In genomic region chr10:133068111-133068740, GRCh38 we compare ENCODE assay signal across 36 cellular contexts. TPM values are rescaled to one million over a fixed set of nuclear protein-coding genes. Genes with fewer than 3 reads are reported as not detected.
"Had no signal": no experiment of that assay in that cellular context is flagged by ENCODE, and none has a peak within 500 bp of the region (broad histone marks: within the 10 kb centered on the region; RNA-seq: fewer than 3 reads in every experiment).

No MANE protein-coding gene starts in this region.

- H3K36me3 Mint-ChIP-seq: activated CD8-positive, alpha-beta memory T cell treated with anti-CD3 and anti-CD28 coated beads, Interleukin-2, amount 10 ng/mL, durations not matched to agents 7 days and 5 days; activated naive CD8-positive, alpha-beta T cell treated with anti-CD3 and anti-CD28 coated beads for 36 hours had no signal

- H3K36me3 ChIP-seq: ascending aorta, cardiac muscle cell, SJCRH30, WERI-Rb-1 had no signal

- H3K27me3 ChIP-seq: ascending aorta, cardiac muscle cell, SJCRH30 had no signal

- H3K27ac Mint-ChIP-seq: activated CD4-positive, alpha-beta memory T cell treated with anti-CD3 and anti-CD28 coated beads, Interleukin-2, amount 10 ng/mL, durations not matched to agents 7 days and 5 days; activated CD8-positive, alpha-beta memory T cell treated with anti-CD3 and anti-CD28 coated beads, Interleukin-2, amount 10 ng/mL, durations not matched to agents 7 days and 5 days; activated naive CD8-positive, alpha-beta T cell treated with anti-CD3 and anti-CD28 coated beads for 36 hours had no signal

- H3K4me3 ChIP-seq: ascending aorta, cardiac muscle cell, SJCRH30, SK-N-MC had no signal

- H3K9me3 Mint-ChIP-seq: activated CD4-positive, alpha-beta memory T cell treated with anti-CD3 and anti-CD28 coated beads, Interleukin-2, amount 10 ng/mL, durations not matched to agents 7 days and 5 days; activated naive CD8-positive, alpha-beta T cell treated with anti-CD3 and anti-CD28 coated beads for 36 hours; central memory CD8-positive, alpha-beta T cell had no signal

- H3K27me3 Mint-ChIP-seq: activated CD4-positive, alpha-beta memory T cell treated with anti-CD3 and anti-CD28 coated beads, Interleukin-2, amount 10 ng/mL, durations not matched to agents 7 days and 5 days; activated CD8-positive, alpha-beta memory T cell treated with anti-CD3 and anti-CD28 coated beads, Interleukin-2, amount 10 ng/mL, durations not matched to agents 7 days and 5 days; activated naive CD8-positive, alpha-beta T cell treated with anti-CD3 and anti-CD28 coated beads for 36 hours; central memory CD8-positive, alpha-beta T cell had no signal

- ATAC-seq: activated CD8-positive, alpha-beta memory T cell treated with anti-CD3 and anti-CD28 coated beads, Interleukin-2, amount 10 ng/mL, durations not matched to agents 7 days and 5 days; Panc1 had no signal

- H3K4me3 Mint-ChIP-seq: activated CD4-positive, alpha-beta memory T cell treated with anti-CD3 and anti-CD28 coated beads, Interleukin-2, amount 10 ng/mL, durations not matched to agents 7 days and 5 days; activated CD8-positive, alpha-beta memory T cell treated with anti-CD3 and anti-CD28 coated beads, Interleukin-2, amount 10 ng/mL, durations not matched to agents 7 days and 5 days; activated naive CD8-positive, alpha-beta T cell treated with anti-CD3 and anti-CD28 coated beads for 36 hours; central memory CD8-positive, alpha-beta T cell had no signal

- H3K4me1 ChIP-seq: ascending aorta had no signal

- H3K9me3 ChIP-seq: ascending aorta, SJCRH30 had no signal

- DNase-seq: activated CD4-positive, alpha-beta memory T cell treated with anti-CD3 and anti-CD28 coated beads, Interleukin-2, amount 10 ng/mL, durations not matched to agents 7 days and 5 days; activated CD4-positive, alpha-beta T cell treated with anti-CD3 and anti-CD28 coated beads for 1 hour; activated CD4-positive, alpha-beta T cell treated with anti-CD3 and anti-CD28 coated beads for 48 hours; activated CD4-positive, CD25-positive, alpha-beta regulatory T cell; activated CD8-positive, alpha-beta memory T cell treated with anti-CD3 and anti-CD28 coated beads for 24 hours; activated CD8-positive, alpha-beta memory T cell treated with anti-CD3 and anti-CD28 coated beads, Interleukin-2, amount 10 ng/mL, durations not matched to agents 7 days and 5 days; activated CD8-positive, alpha-beta memory T cell treated with anti-CD3 and anti-CD28 coated beads, Interleukin-2, amount 50 U/mL, for 48 hours; activated effector memory CD4-positive, alpha-beta T cell treated with anti-CD3 and anti-CD28 coated beads, Interleukin-2, amount 50 U/mL, for 16 hours; activated naive CD4-positive, alpha-beta T cell; activated naive CD4-positive, alpha-beta T cell treated with anti-CD3 and anti-CD28 coated beads, Interleukin-2, amount 50 U/mL, for 16 hours; activated naive CD8-positive, alpha-beta T cell treated with anti-CD3 and anti-CD28 coated beads for 36 hours; activated T-cell treated with anti-CD3 and anti-CD28 coated beads, Interleukin-2, amount 50 U/mL, for 48 hours; amniotic stem cell; Karpas-422; NCI-H1105; NCI-H1417 treated with DMSO at 0.1 percent for 48 hours; NCI-H1930; NCI-H2081 treated with DMSO at 0.1 percent for 48 hours; NCI-H226; NCI-H446 treated with DMSO at 0.1 percent for 48 hours; NCI-H524; NCI-H69; NCI-H82; SHP77; SJCRH30; T1000; WERI-Rb-1 had no signal

- H3K4me1 Mint-ChIP-seq: activated CD4-positive, alpha-beta memory T cell treated with anti-CD3 and anti-CD28 coated beads, Interleukin-2, amount 10 ng/mL, durations not matched to agents 7 days and 5 days; activated CD8-positive, alpha-beta memory T cell treated with anti-CD3 and anti-CD28 coated beads, Interleukin-2, amount 10 ng/mL, durations not matched to agents 7 days and 5 days; activated naive CD8-positive, alpha-beta T cell treated with anti-CD3 and anti-CD28 coated beads for 36 hours; central memory CD8-positive, alpha-beta T cell had no signal

- H3K27ac ChIP-seq: ascending aorta, cardiac muscle cell, SJCRH30, SK-N-MC, WERI-Rb-1 had no signal

RNA-seq across cellular contexts. Expression of gene ADGRA1, which starts 19.5 kb away (rescaled TPM):
- total RNA-seq: activated CD4-positive, alpha-beta memory T cell treated with anti-CD3 and anti-CD28 coated beads, Interleukin-2, amount 10 ng/mL, durations not matched to agents 7 days and 5 days; activated CD8-positive, alpha-beta memory T cell treated with anti-CD3 and anti-CD28 coated beads, Interleukin-2, amount 10 ng/mL, durations not matched to agents 7 days and 5 days; activated naive CD8-positive, alpha-beta T cell treated with anti-CD3 and anti-CD28 coated beads for 36 hours; ascending aorta; MCF 10A; RPMI7951; T-helper 1 cell treated with Interleukin-12 subunit alpha and Interleukin-12 subunit beta and Interleukin-4 antibody, amounts not matched to agents 30 ng/mL and 1 ng/mL, for 36 hours; T-helper 2 cell treated with Interferon-gamma antibody and Interleukin-4, amounts not matched to agents 100 ng/mL and 5 ng/mL, for 36 hours had no signal
